Comparison of ENCODE assay signal across 16 cellular contexts in genomic region chr11:2314136-2314524, GRCh38. TPM values are rescaled to one million over a fixed set of nuclear protein-coding genes. Genes with fewer than 3 reads are reported as not detected.
DNase-seq lines count a peak whose midpoint lies in the region; ATAC-seq and TF ChIP-seq lines count a peak whose summit lies in the region.
"Had no signal": no experiment of that assay in that cellular context is flagged by ENCODE, and none has a peak within 500 bp of the region (broad histone marks: within the 10 kb centered on the region; RNA-seq: fewer than 3 reads in every experiment).

No MANE protein-coding gene starts in this region.

- no peak for DNase-seq in heart right ventricle
- DNase-seq in Right ventricle myocardium inferior (ENCODE audit: missing footprints): no peak
- no peak for DNase-seq in right atrium auricular region (ENCODE audit: low spot score)
- DNase-seq in uterus: no peak
- no peak for DNase-seq in midbrain (lab: John Stamatoyannopoulos, UW)
- no peak for DNase-seq in NCI-H524 (lab: John Stamatoyannopoulos, UW)
- DNase-seq: activated CD8-positive, alpha-beta T cell treated with anti-CD3 and anti-CD28 coated beads, Interleukin-2, amount 10 ng/mL, durations not matched to agents 7 days and 5 days; GDM1; mammary epithelial cell; NCI-H1092 treated with DMSO at 0.1 percent for 48 hours; NCI-H446 treated with DMSO at 0.1 percent for 48 hours had no signal

- no peak for TF ChIP-seq CTCF in heart right ventricle (IDR thresholded peaks at IDR 0.05)
- no peak for TF ChIP-seq CTCF in right atrium auricular region (IDR thresholded peaks at IDR 0.05)
- TF ChIP-seq CTCF in uterus (IDR thresholded peaks at IDR 0.05): no peak

- ATAC-seq in heart right ventricle: no peak
- ATAC-seq in Right ventricle myocardium inferior: no peak
- no peak for ATAC-seq in GM18868 (IDR thresholded peaks at IDR 0.05; ENCODE audit: unreplicated experiment)
- ATAC-seq: activated CD8-positive, alpha-beta T cell treated with anti-CD3 and anti-CD28 coated beads, Interleukin-2, amount 10 ng/mL, durations not matched to agents 7 days and 5 days had no signal

- H3K9me3 ChIP-seq in heart right ventricle (peaks cover 0 to 12% (median 4%) of the 10 kb centered on the region in 11 donors), right atrium auricular region (no peaks in the 10 kb centered on the region), uterus (no peaks in the 10 kb centered on the region)
- H3K9me3 ChIP-seq: Caco-2, neutrophil had no signal

- 85 to 90% methylated on average over 7 of the region's 7 CpGs for WGBS in heart right ventricle, 2 donors

- peak overlapping the region; percentile 68 to 92 (median 86) for H3K27ac ChIP-seq in heart right ventricle
- peak overlapping the region; percentile 85 to 92 for H3K27ac ChIP-seq in right atrium auricular region
- H3K27ac ChIP-seq in rectal smooth muscle tissue (ENCODE audit: low read depth, low read length): peak overlapping the region; percentile 96
- peak overlapping the region; percentile 86 to 96 for H3K27ac ChIP-seq in uterus
- H3K27ac ChIP-seq: neutrophil had no signal

- H3K27me3 ChIP-seq in heart right ventricle (no peaks in the 10 kb centered on the region), right atrium auricular region (no peaks in the 10 kb centered on the region), rectal smooth muscle tissue (ENCODE audit: control insufficient read depth, insufficient read depth, low read length) (no peaks in the 10 kb centered on the region), uterus (no peaks in the 10 kb centered on the region)
- H3K27me3 ChIP-seq: neutrophil had no signal

- H3K4me3 ChIP-seq in heart right ventricle (no peak overlapping the region), right atrium auricular region (no peak overlapping the region), rectal smooth muscle tissue (ENCODE audit: low read length) (no peak overlapping the region), uterus (no peak overlapping the region)

- no peak overlapping the region for H3K9ac ChIP-seq in rectal smooth muscle tissue (ENCODE audit: low read length)

- H3K4me1 ChIP-seq in heart right ventricle (peaks cover 13 to 47% (median 31%) of the 10 kb centered on the region in 9 donors), right atrium auricular region (peaks cover 0 to 42% of the 10 kb centered on the region in 2 donors), rectal smooth muscle tissue (ENCODE audit: control insufficient read depth, insufficient read depth, low read length) (peaks cover 21% of the 10 kb centered on the region), uterus (peaks cover 13 to 26% of the 10 kb centered on the region in 2 donors)
- H3K4me1 ChIP-seq: Caco-2 had no signal

- H3K36me3 ChIP-seq in heart right ventricle (no peaks in the 10 kb centered on the region), right atrium auricular region (no peaks in the 10 kb centered on the region), rectal smooth muscle tissue (ENCODE audit: control insufficient read depth, insufficient read depth, low read length) (no peaks in the 10 kb centered on the region), uterus (no peaks in the 10 kb centered on the region)

- TF ChIP-seq POLR2A in uterus (IDR thresholded peaks at IDR 0.05): no peak

- intact Hi-C loops in heart right ventricle (cut with DNase I): loop anchor here in 4 of 10 donors (2.0 to 5.0 kb wide), 4 partner anchors 63 to 88 kb away; partner anchors contain the start of genes CD81 (in 2 of the 4) and TSSC4 (in 1 of the 4)
- intact Hi-C loops in Right ventricle myocardium inferior (cut with DNase I): no loop called here
- intact Hi-C loops in uterus (cut with DNase I; ENCODE audit: low total_unique reads): loop anchor here (5.0 kb wide), 1 partner anchor 63 kb away; the partner anchor contains the start of gene CD81

RNA-seq across cellular contexts. Expression of gene TSPAN32, which starts 12.3 kb away (rescaled TPM):
- total RNA-seq in heart right ventricle (10 to 100 TPM; 16.0 to 26.9 (median 23.3) TPM), Right ventricle myocardium inferior (15.0 TPM), right atrium auricular region (10 to 100 TPM in 1 of 2 donors, 1 to 10 TPM in 1; 2.6 to 15.2 TPM), uterus (1 to 10 TPM in 2 of 4 donors, not detected in 2; 2.5 to 3.3 TPM)
- 10 to 100 TPM in 1 of 2 donors, 1 to 10 TPM in 1; 2.3 to 47.5 TPM for polyA plus RNA-seq in heart right ventricle
- total RNA-seq: mammary epithelial cell had no signal
- polyA plus RNA-seq: mammary epithelial cell had no signal

RNA-seq across cellular contexts. Expression of gene C11orf21, which starts 12.4 kb away (rescaled TPM):
- total RNA-seq in heart right ventricle: 10 to 100 TPM; 15.1 to 56.2 (median 31.1) TPM
- polyA plus RNA-seq in heart right ventricle: 10 to 100 TPM in 1 of 2 donors, 1 to 10 TPM in 1; 2.6 to 73.4 TPM
- total RNA-seq in Right ventricle myocardium inferior: 47.1 TPM
- total RNA-seq in right atrium auricular region: 10 to 100 TPM in 1 of 2 donors, 1 to 10 TPM in 1; 1.4 to 11.9 TPM
- total RNA-seq in uterus: 1 to 10 TPM in 2 of 4 donors, not detected in 2; 1.7 to 1.8 TPM
- total RNA-seq: mammary epithelial cell had no signal
- polyA plus RNA-seq: AG04450, mammary epithelial cell had no signal

RNA-seq across cellular contexts. Expression of gene ASCL2, which starts 43.7 kb away (rescaled TPM):
- total RNA-seq in heart right ventricle: 1 to 10 TPM in 1 of 10 donors, under 1 TPM in 5, not detected in 4; 0.15 to 2.7 (median 0.29) TPM
- polyA plus RNA-seq in heart right ventricle: under 1 TPM; 0.16 to 0.22 TPM
- 0.24 TPM for total RNA-seq in Right ventricle myocardium inferior
- total RNA-seq in right atrium auricular region: under 1 TPM in 1 of 2 donors, not detected in 1; 0.51 TPM
- total RNA-seq in uterus: 1 to 10 TPM in 3 of 4 donors, not detected in 1; 1.0 to 1.6 (median 1.5) TPM
- total RNA-seq: mammary epithelial cell had no signal
- polyA plus RNA-seq: AG04450 had no signal
